ENCODE assay signal across 30 cellular contexts in genomic region chr16:50592996-50593395, GRCh38.
"Had no signal": no experiment of that assay in that cellular context is flagged by ENCODE, and none has a peak within 500 bp of the region (broad histone marks: within the 10 kb centered on the region; RNA-seq: fewer than 3 reads in every experiment).

No MANE protein-coding gene starts in this region.

- ATAC-seq: natural killer cell treated with Interleukin-12 subunit alpha and Interleukin-12 subunit beta and Interleukin-15 and Interleukin-18, amount 100 ng/mL, for 72 hours; upper lobe of right lung had no signal

- H3K36me3 Mint-ChIP-seq: activated CD4-positive, alpha-beta memory T cell treated with anti-CD3 and anti-CD28 coated beads for 36 hours; activated naive CD8-positive, alpha-beta T cell treated with anti-CD3 and anti-CD28 coated beads, Interleukin-2, amount 10 ng/mL, durations not matched to agents 7 days and 5 days; natural killer cell treated with Interleukin-12 subunit alpha and Interleukin-12 subunit beta and Interleukin-15 and Interleukin-18, amount 100 ng/mL, for 72 hours had no signal

- H3K36me3 ChIP-seq: ascending aorta, brain microvascular endothelial cell, lower lobe of right lung, neutrophil, ovary, upper lobe of right lung, WERI-Rb-1 had no signal

- H3K27ac Mint-ChIP-seq: activated CD4-positive, alpha-beta memory T cell treated with anti-CD3 and anti-CD28 coated beads for 36 hours; activated CD4-positive, alpha-beta T cell treated with anti-CD3 and anti-CD28 coated beads, Interleukin-2, amount 10 ng/mL, durations not matched to agents 24 days and 14 days; activated naive CD4-positive, alpha-beta T cell treated with anti-CD3 and anti-CD28 coated beads, Interleukin-2, amount 10 ng/mL, durations not matched to agents 7 days and 5 days; activated naive CD8-positive, alpha-beta T cell treated with anti-CD3 and anti-CD28 coated beads, Interleukin-2, amount 10 ng/mL, durations not matched to agents 7 days and 5 days; activated T-helper 1 cell treated with anti-CD3 and anti-CD28 coated beads, Interleukin-12 subunit alpha, Interleukin-12 subunit beta, Interleukin-2, Interleukin-4 antibody, amounts not matched to agents 30 ng/mL and 10 ng/mL and 1 ng/mL, durations not matched to agents 14 hours and 24 hours and 36 hours; progenitor cell of endocrine pancreas; T-helper 1 cell treated with Interleukin-12 subunit alpha and Interleukin-12 subunit beta and Interleukin-4 antibody, amounts not matched to agents 30 μg/mL and 1 μg/mL, for 36 hours had no signal

- H3K4me3 Mint-ChIP-seq: activated CD4-positive, alpha-beta memory T cell treated with anti-CD3 and anti-CD28 coated beads for 36 hours; activated CD4-positive, alpha-beta T cell treated with anti-CD3 and anti-CD28 coated beads, Interleukin-2, amount 10 ng/mL, durations not matched to agents 24 days and 14 days; activated naive CD4-positive, alpha-beta T cell treated with anti-CD3 and anti-CD28 coated beads, Interleukin-2, amount 10 ng/mL, durations not matched to agents 7 days and 5 days; activated naive CD8-positive, alpha-beta T cell treated with anti-CD3 and anti-CD28 coated beads, Interleukin-2, amount 10 ng/mL, durations not matched to agents 7 days and 5 days; activated T-helper 1 cell treated with anti-CD3 and anti-CD28 coated beads, Interleukin-12 subunit alpha, Interleukin-12 subunit beta, Interleukin-2, Interleukin-4 antibody, amounts not matched to agents 30 ng/mL and 10 ng/mL and 1 ng/mL, durations not matched to agents 14 hours and 24 hours and 36 hours; dendritic cell treated with granulocyte-macrophage colony-stimulating factor and Interleukin-4, amounts not matched to agents 40 ng/mL and 50 ng/mL, for 4 days; natural killer cell treated with Interleukin-12 subunit alpha and Interleukin-12 subunit beta and Interleukin-15 and Interleukin-18, amount 100 ng/mL, for 72 hours; T-helper 1 cell treated with Interleukin-12 subunit alpha and Interleukin-12 subunit beta and Interleukin-4 antibody, amounts not matched to agents 30 μg/mL and 1 μg/mL, for 36 hours had no signal

- H3K9me3 ChIP-seq: ascending aorta, lower lobe of right lung, neutrophil, ovary, upper lobe of right lung had no signal

- H3K4me3 ChIP-seq: lower lobe of right lung, ovary, SK-N-MC, smooth muscle cell, upper lobe of right lung had no signal

- DNase-seq: activated CD4-positive, alpha-beta memory T cell treated with anti-CD3 and anti-CD28 coated beads for 36 hours; activated CD4-positive, alpha-beta T cell treated with anti-CD3 and anti-CD28 coated beads, Interleukin-2, amount 10 ng/mL, durations not matched to agents 24 days and 14 days; activated CD4-positive, CD25-positive, alpha-beta regulatory T cell treated with anti-CD3 and anti-CD28 coated beads, Interleukin-2, amount 50 U/mL, for 72 hours; activated CD8-positive, alpha-beta memory T cell treated with anti-CD3 and anti-CD28 coated beads, Interleukin-2, amount 50 U/mL, for 4 hours; activated gamma-delta T cell; activated naive CD4-positive, alpha-beta T cell treated with anti-CD3 and anti-CD28 coated beads, Interleukin-2, amount 10 ng/mL, durations not matched to agents 7 days and 5 days; activated naive CD8-positive, alpha-beta T cell treated with anti-CD3 and anti-CD28 coated beads, Interleukin-2, amount 10 ng/mL, durations not matched to agents 7 days and 5 days; activated T-cell treated with anti-CD3 and anti-CD28 coated beads, Interleukin-2, amount 50 U/mL, for 1 hour; brain microvascular endothelial cell; central memory CD4-positive, alpha-beta T cell; effector CD4-positive, alpha-beta T cell; lower lobe of right lung; mesenchymal stem cell; retina; stimulated activated CD4-positive, alpha-beta T cell treated with anti-CD3 and anti-CD28 coated beads, Interleukin-15, amount 100 ng/mL, for 24 hours; stimulated activated CD4-positive, alpha-beta T cell treated with anti-CD3 and anti-CD28 coated beads, Interleukin-2, amount 100 ng/mL, for 24 hours; stimulated activated naive CD4-positive, alpha-beta T cell treated with Interleukin-2 at 50 U/mL for 16 hours; T-helper 9 cell; upper lobe of right lung had no signal

- H3K9me3 Mint-ChIP-seq: activated CD4-positive, alpha-beta memory T cell treated with anti-CD3 and anti-CD28 coated beads for 36 hours; activated naive CD4-positive, alpha-beta T cell treated with anti-CD3 and anti-CD28 coated beads, Interleukin-2, amount 10 ng/mL, durations not matched to agents 7 days and 5 days; activated naive CD8-positive, alpha-beta T cell treated with anti-CD3 and anti-CD28 coated beads, Interleukin-2, amount 10 ng/mL, durations not matched to agents 7 days and 5 days; activated T-helper 1 cell treated with anti-CD3 and anti-CD28 coated beads, Interleukin-12 subunit alpha, Interleukin-12 subunit beta, Interleukin-2, Interleukin-4 antibody, amounts not matched to agents 30 ng/mL and 10 ng/mL and 1 ng/mL, durations not matched to agents 14 hours and 24 hours and 36 hours; dendritic cell treated with granulocyte-macrophage colony-stimulating factor and Interleukin-4, amounts not matched to agents 40 ng/mL and 50 ng/mL, for 4 days; natural killer cell treated with Interleukin-12 subunit alpha and Interleukin-12 subunit beta and Interleukin-15 and Interleukin-18, amount 100 ng/mL, for 72 hours; T-helper 1 cell treated with Interleukin-12 subunit alpha and Interleukin-12 subunit beta and Interleukin-4 antibody, amounts not matched to agents 30 μg/mL and 1 μg/mL, for 36 hours had no signal

- H3K27ac ChIP-seq: brain microvascular endothelial cell, lower lobe of right lung, neutrophil, ovary, SK-N-MC, upper lobe of right lung, WERI-Rb-1 had no signal

- H3K27me3 Mint-ChIP-seq: activated CD4-positive, alpha-beta memory T cell treated with anti-CD3 and anti-CD28 coated beads for 36 hours; activated CD4-positive, alpha-beta T cell treated with anti-CD3 and anti-CD28 coated beads, Interleukin-2, amount 10 ng/mL, durations not matched to agents 24 days and 14 days; activated naive CD8-positive, alpha-beta T cell treated with anti-CD3 and anti-CD28 coated beads, Interleukin-2, amount 10 ng/mL, durations not matched to agents 7 days and 5 days; natural killer cell treated with Interleukin-12 subunit alpha and Interleukin-12 subunit beta and Interleukin-15 and Interleukin-18, amount 100 ng/mL, for 72 hours; progenitor cell of endocrine pancreas had no signal

- H3K27me3 ChIP-seq: ascending aorta, neutrophil, ovary, upper lobe of right lung had no signal
